ENCODE assay signal across 9 cellular contexts in genomic region chr20:768426-768978, GRCh38. TPM values are rescaled to one million over a fixed set of nuclear protein-coding genes. Genes with fewer than 3 reads are reported as not detected.
DNase-seq lines count a peak whose midpoint lies in the region; ATAC-seq and TF ChIP-seq lines count a peak whose summit lies in the region.
"Had no signal": no experiment of that assay in that cellular context is flagged by ENCODE, and none has a peak within 500 bp of the region (broad histone marks: within the 10 kb centered on the region; RNA-seq: fewer than 3 reads in every experiment).

SLC52A3 (minus strand) TSS chr20:768500; CDS start chr20:765774, 2,726 bp downstream.

- H3K27me3 ChIP-seq in DOHH2 (ENCODE audit: control insufficient read depth, low read length), result no peaks in the 10 kb centered on the region
- H3K27me3 ChIP-seq in Loucy (ENCODE audit: insufficient read depth, low read length, poor library complexity, severe bottlenecking), result no peaks in the 10 kb centered on the region
- H3K27me3 ChIP-seq in dorsolateral prefrontal cortex, result no peaks in the 10 kb centered on the region
- no peaks in the 10 kb centered on the region for H3K27me3 ChIP-seq in mucosa of stomach (ENCODE audit: control insufficient read depth, insufficient read depth, low read length)

- ATAC-seq in HG03159 (IDR thresholded peaks at IDR 0.05; ENCODE audit: unreplicated experiment) (no peak), GM19463 (IDR thresholded peaks at IDR 0.05; ENCODE audit: unreplicated experiment) (no peak), HG02885 (IDR thresholded peaks at IDR 0.05; ENCODE audit: poor library complexity, unreplicated experiment) (no peak)

- intact Hi-C loops in dorsolateral prefrontal cortex (cut with DNase I), result no loop called here

- H3K79me2 ChIP-seq in DOHH2 (ENCODE audit: control insufficient read depth, low read length), result no peaks in the 10 kb centered on the region
- no peaks in the 10 kb centered on the region for H3K79me2 ChIP-seq in Loucy (ENCODE audit: insufficient read depth, low read length)

- H3K27ac ChIP-seq in DOHH2 (ENCODE audit: low read depth, low read length), result no peak within 1 kb of the TSS
- peak within 1 kb of the TSS in 19 of 59 donors; percentile 5 to 67 (median 29) for H3K27ac ChIP-seq in dorsolateral prefrontal cortex

- DNase-seq in dorsolateral prefrontal cortex (no peak), NCI-H1417 treated with DMSO at 0.1 percent for 48 hours (lab: John Stamatoyannopoulos, UW) (no peak)
- DNase-seq: NCI-H1048 had no signal

- H2AFZ ChIP-seq in Loucy (ENCODE audit: low read length), result no peak within 1 kb of the TSS

- no peaks in the 10 kb centered on the region for H4K20me1 ChIP-seq in DOHH2 (ENCODE audit: control insufficient read depth, insufficient read depth, low read depth, low read length)
- no peaks in the 10 kb centered on the region for H4K20me1 ChIP-seq in Loucy (ENCODE audit: insufficient read depth, low read length, poor library complexity, severe bottlenecking)

- H3K36me3 ChIP-seq in DOHH2 (ENCODE audit: control insufficient read depth, low read length) (no peaks in the 10 kb centered on the region), Loucy (ENCODE audit: insufficient read depth, low read length) (no peaks in the 10 kb centered on the region), mucosa of stomach (ENCODE audit: control insufficient read depth, insufficient read depth, low read length) (no peaks in the 10 kb centered on the region)

- H3K4me2 ChIP-seq in DOHH2 (ENCODE audit: low read length), result no peak within 1 kb of the TSS
- no peak within 1 kb of the TSS for H3K4me2 ChIP-seq in Loucy (ENCODE audit: low read depth, low read length, poor library complexity, severe bottlenecking)

- TF ChIP-seq CTCF in DOHH2 (IDR thresholded peaks at IDR 0.05; ENCODE audit: low read depth, low read length, poor library complexity, severe bottlenecking) (peak; percentile 15), Loucy (conservative IDR thresholded peaks at IDR 0.05; ENCODE audit: low read length) (peak; percentile 55), dorsolateral prefrontal cortex (IDR thresholded peaks at IDR 0.05 in 54 of 56, conservative IDR thresholded peaks at IDR 0.05 in 2 of 56; ENCODE audit: low read depth in 1 of 56, partially characterized antibody in 56 of 56) (peak in 31 of 56 donors; percentile 11 to 47 (median 26))

- H3K9me2 ChIP-seq in DOHH2 (replicated peaks; ENCODE audit: control insufficient read depth, low read length), result no peaks in the 10 kb centered on the region
- H3K9me2 ChIP-seq in Loucy (replicated peaks; ENCODE audit: low read depth, low read length), result no peaks in the 10 kb centered on the region

- no peak within 1 kb of the TSS for H3K4me3 ChIP-seq in DOHH2 (ENCODE audit: low read length)
- no peak within 1 kb of the TSS for H3K4me3 ChIP-seq in Loucy (ENCODE audit: low read length, poor library complexity, severe bottlenecking)
- H3K4me3 ChIP-seq in dorsolateral prefrontal cortex, result peak within 1 kb of the TSS in 42 of 59 donors; percentile 1 to 57 (median 30)
- H3K4me3 ChIP-seq in mucosa of stomach (ENCODE audit: low read length), result peak within 1 kb of the TSS; percentile 45

- no peak within 1 kb of the TSS for H3K9ac ChIP-seq in Loucy (ENCODE audit: low read depth, low read length, poor library complexity, severe bottlenecking)
- peak within 1 kb of the TSS; percentile 24 for H3K9ac ChIP-seq in mucosa of stomach (ENCODE audit: low read length)

- H3K9me3 ChIP-seq in DOHH2 (ENCODE audit: control insufficient read depth, insufficient read depth, low read length) (no peaks in the 10 kb centered on the region), Loucy (ENCODE audit: insufficient read depth, low read depth, low read length) (no peaks in the 10 kb centered on the region), mucosa of stomach (ENCODE audit: control insufficient read depth, low read length) (no peaks in the 10 kb centered on the region)

- H3F3A ChIP-seq in DOHH2 (ENCODE audit: control insufficient read depth, insufficient read depth) (no peaks in the 10 kb centered on the region), Loucy (ENCODE audit: low read depth) (no peaks in the 10 kb centered on the region)

- H3K4me1 ChIP-seq in DOHH2 (ENCODE audit: control insufficient read depth, low read length) (no peaks in the 10 kb centered on the region), Loucy (ENCODE audit: insufficient read depth, low read length, poor library complexity, severe bottlenecking) (peaks cover 3% of the 10 kb centered on the region), mucosa of stomach (ENCODE audit: control insufficient read depth, insufficient read depth, low read length) (no peaks in the 10 kb centered on the region)

RNA-seq across cellular contexts. Expression of gene SLC52A3, which starts in this region (rescaled TPM):
- 10 to 100 TPM in 15 of 120 experiments, 1 to 10 TPM in 103, under 1 TPM in 2; 0.66 to 16.3 (median 6.5) TPM for total RNA-seq in dorsolateral prefrontal cortex

Comparison
In these comparisons a context has a peak if more than half of its experiments do, and no peak if none do; other contexts are left out.
1. H3K4me3 ChIP-seq: peak in dorsolateral prefrontal cortex (42 of 59) and mucosa of stomach (single experiment); none in DOHH2 (single experiment) and Loucy (single experiment).
2. Peak in every context shown above with its lines, with median percentiles within 50 percentile points of each other: CTCF ChIP-seq.